Comparison of ENCODE assay signal across 8 cellular contexts in genomic region chr10:113960617-113961260, GRCh38.
DNase-seq lines count a peak whose midpoint lies in the region; ATAC-seq, FAIRE-seq and TF ChIP-seq lines count a peak whose summit lies in the region.

No MANE protein-coding gene starts in this region.

- H3K4me1 Mint-ChIP-seq in Calu3 (ENCODE audit: low read depth, unreplicated experiment) (peaks cover 48% of the 10 kb centered on the region), astrocyte (ENCODE audit: low read depth, unreplicated experiment) (peaks cover 46% of the 10 kb centered on the region)

- FAIRE-seq in astrocyte (lab: Jason Lieb, UNC) (no peak), small intestine (lab: Jason Lieb, UNC) (no peak)

- H3K36me3 ChIP-seq in astrocyte (ENCODE audit: insufficient read depth, low read length) (no peaks in the 10 kb centered on the region), small intestine (ENCODE audit: control insufficient read depth in 2 of 2, insufficient read depth in 2 of 2, low read length in 2 of 2) (no peaks in the 10 kb centered on the region), MG63 (no peaks in the 10 kb centered on the region)

- H3K4me3 ChIP-seq in astrocyte (ENCODE audit: insufficient read depth, low read depth, low read length) (no peak overlapping the region), small intestine (ENCODE audit: low read depth in 1 of 2, low read length in 2 of 2) (peak overlapping the region in 1 of 2 donors; percentile 12), MG63 (no peak overlapping the region)

- H3K9me3 ChIP-seq in astrocyte (ENCODE audit: insufficient read depth, low read depth, low read length): no peaks in the 10 kb centered on the region
- no peaks in the 10 kb centered on the region for H3K9me3 ChIP-seq in small intestine (ENCODE audit: control insufficient read depth, low read depth)
- H3K9me3 ChIP-seq in MG63: no peaks in the 10 kb centered on the region

- intact Hi-C loops in Calu3 (cut with micrococcal nuclease; ENCODE audit: unreplicated experiment): no loop called here

- H3K79me2 ChIP-seq in astrocyte (ENCODE audit: insufficient read depth, low read length): no peaks in the 10 kb centered on the region

- DNase-seq in Calu3: peak; percentile 34
- DNase-seq in NCI-H510A (lab: John Stamatoyannopoulos, UW): peak; percentile 95
- DNase-seq in astrocyte (ENCODE audit: low read depth): peak; percentile 14
- DNase-seq in small intestine: peak; percentile 96
- no peak for DNase-seq in MG63

- 9 to 52% (median 19%) methylated on average over 12 of the region's 12 CpGs for WGBS in small intestine, 3 donors

- H3K9me3 Mint-ChIP-seq in Calu3 (ENCODE audit: low read depth, unreplicated experiment) (no peaks in the 10 kb centered on the region), astrocyte (ENCODE audit: unreplicated experiment) (no peaks in the 10 kb centered on the region)

- ATAC-seq in GM21390 (IDR thresholded peaks at IDR 0.05; ENCODE audit: unreplicated experiment) (peak; percentile 26), GM21381 (IDR thresholded peaks at IDR 0.05; ENCODE audit: unreplicated experiment) (no peak), HG03025 (IDR thresholded peaks at IDR 0.05; ENCODE audit: low FRiP score, unreplicated experiment) (no peak)

- peaks cover 20% of the 10 kb centered on the region for H3K4me1 ChIP-seq in astrocyte (ENCODE audit: insufficient read depth, low read length)
- H3K4me1 ChIP-seq in small intestine (ENCODE audit: control insufficient read depth in 2 of 2, insufficient read depth in 1 of 2, low read depth in 1 of 2, low read length in 1 of 2): peaks cover 15 to 20% of the 10 kb centered on the region in 2 donors

- CTCF ChIA-PET in Calu3 (lab: Charles Lee): interaction anchor here (0.7 kb wide), 1 partner anchor 423 kb away, joined by 3 read pairs; no protein-coding TSS in a partner anchor

- H3K27me3 Mint-ChIP-seq in Calu3 (ENCODE audit: unreplicated experiment) (no peaks in the 10 kb centered on the region), astrocyte (ENCODE audit: low read depth, unreplicated experiment) (no peaks in the 10 kb centered on the region)

- no peak overlapping the region for H3K9ac ChIP-seq in astrocyte (ENCODE audit: low read length)

- H3K27me3 ChIP-seq in astrocyte (ENCODE audit: insufficient read depth, low read length) (no peaks in the 10 kb centered on the region), small intestine (ENCODE audit: control insufficient read depth in 2 of 2, insufficient read depth in 2 of 2, low read length in 2 of 2) (no peaks in the 10 kb centered on the region), MG63 (0 out of 2 replicates have a peak, but pooled peaks cover 2% of the 10 kb centered on the region)

- H3K4me2 ChIP-seq in astrocyte (ENCODE audit: low read length): no peak overlapping the region

- BruUV-seq in Calu3 (replicated peaks; lab: Mats Ljungman, UMichigan): no TSS peak

- H3K27ac ChIP-seq in astrocyte (ENCODE audit: low read depth, low read length) (no peak overlapping the region), small intestine (ENCODE audit: low read depth in 1 of 2, low read length in 1 of 2) (peak overlapping the region; percentile 98 to 99)

- H3K36me3 Mint-ChIP-seq in Calu3 (ENCODE audit: insufficient read depth, unreplicated experiment) (peaks cover 19% of the 10 kb centered on the region), astrocyte (ENCODE audit: low read depth, unreplicated experiment) (no peaks in the 10 kb centered on the region)

- no peak overlapping the region for H2AFZ ChIP-seq in astrocyte (ENCODE audit: low read depth, low read length)

- no peak for TF ChIP-seq CTCF in Calu3 (IDR thresholded peaks at IDR 0.05; ENCODE audit: unreplicated experiment)
- TF ChIP-seq CTCF in astrocyte (IDR thresholded peaks at IDR 0.05; ENCODE audit: insufficient read depth, low read depth, low read length): no peak

- peak overlapping the region; percentile 80 for H3K27ac Mint-ChIP-seq in Calu3 (ENCODE audit: unreplicated experiment)
- peak overlapping the region; percentile 68 for H3K27ac Mint-ChIP-seq in astrocyte (ENCODE audit: unreplicated experiment)

- H4K20me1 ChIP-seq in astrocyte (ENCODE audit: insufficient read depth, low read length): no peaks in the 10 kb centered on the region

- H3K4me3 Mint-ChIP-seq in Calu3 (ENCODE audit: low read depth, unreplicated experiment) (peak overlapping the region; percentile 10), astrocyte (ENCODE audit: unreplicated experiment) (no peak overlapping the region)
